12 cellular contexts compared by ENCODE assay signal in genomic region chr2:226661789-226662545, GRCh38.
DNase-seq lines count a peak whose midpoint lies in the region; ATAC-seq, FAIRE-seq and TF ChIP-seq lines count a peak whose summit lies in the region.
"Had no signal": no experiment of that assay in that cellular context is flagged by ENCODE, and none has a peak within 500 bp of the region (broad histone marks: within the 10 kb centered on the region; RNA-seq: fewer than 3 reads in every experiment).

No MANE protein-coding gene starts in this region.

- no peak overlapping the region for H3K4me3 ChIP-seq in A549
- no peak overlapping the region for H3K4me3 ChIP-seq in mesendoderm (ENCODE audit: low read length)
- H3K4me3 ChIP-seq: spleen had no signal

- H3K9me3 Mint-ChIP-seq in chondrocyte (ENCODE audit: low read depth): no peaks in the 10 kb centered on the region

- H3K9me3 ChIP-seq in A549: no peaks in the 10 kb centered on the region
- H3K9me3 ChIP-seq: spleen had no signal

- peaks cover 26% of the 10 kb centered on the region for H3K4me1 ChIP-seq in A549
- no peaks in the 10 kb centered on the region for H3K4me1 ChIP-seq in mesendoderm (ENCODE audit: control insufficient read depth, low read depth, low read length)
- H3K4me1 ChIP-seq: spleen had no signal

- no peak overlapping the region for H3K9ac ChIP-seq in mesendoderm (ENCODE audit: low read length)

- ATAC-seq in A549 (peak; percentile 91 to 94), HG03175 (IDR thresholded peaks at IDR 0.05; ENCODE audit: unreplicated experiment) (no peak)

- no peak overlapping the region for H3K23ac ChIP-seq in mesendoderm (ENCODE audit: low read length)

- H3K18ac ChIP-seq in mesendoderm (ENCODE audit: low read length): no peak overlapping the region

- TF ChIP-seq POLR2A in A549 (IDR thresholded peaks at IDR 0.05; ENCODE audit: low read length): no peak

- H3K27ac ChIP-seq in A549: peak overlapping the region; percentile 43 to 71
- no peak overlapping the region for H3K27ac ChIP-seq in mesendoderm (ENCODE audit: low read depth, low read length)
- H3K27ac ChIP-seq: C4-2B had no signal

- WGBS in A549 (ENCODE audit: missing lambda C conversion rate): 16% methylated on average over 11 of the region's 11 CpGs
- WGBS in mesendoderm (ENCODE audit: extremely low coverage, insufficient coverage, low lambda C conversion rate): no CpG with 5 or more reads among the region's 11 CpGs

- H2BK5ac ChIP-seq in mesendoderm (ENCODE audit: low read length): no peak overlapping the region

- no peaks in the 10 kb centered on the region for H3K79me2 ChIP-seq in mesendoderm (ENCODE audit: control insufficient read depth, insufficient read depth, low read length)

- CTCF ChIA-PET in A549 (lab: Yijun Ruan, JAX): no interaction called here

- H3K27me3 Mint-ChIP-seq in chondrocyte (ENCODE audit: low read depth): no peaks in the 10 kb centered on the region

- no peak overlapping the region for H2BK120ac ChIP-seq in mesendoderm (ENCODE audit: low read depth, low read length)

- H3K36me3 Mint-ChIP-seq in chondrocyte (ENCODE audit: low read depth): no peaks in the 10 kb centered on the region

- peak overlapping the region; percentile 87 for H3K27ac Mint-ChIP-seq in chondrocyte (ENCODE audit: unreplicated experiment)

- no peaks in the 10 kb centered on the region for H3K27me3 ChIP-seq in mesendoderm (ENCODE audit: insufficient read depth, low read length, poor library complexity)

- H4K8ac ChIP-seq in mesendoderm (ENCODE audit: low read depth, low read length): no peak overlapping the region

- H4K5ac ChIP-seq in mesendoderm (ENCODE audit: low read length): no peak overlapping the region

- H3K36me3 ChIP-seq in mesendoderm (ENCODE audit: control insufficient read depth, insufficient read depth, low read length): no peaks in the 10 kb centered on the region
- H3K36me3 ChIP-seq: spleen had no signal

- TF ChIP-seq CTCF in A549 (IDR thresholded peaks at IDR 0.05) (no peak), chondrocyte (IDR thresholded peaks at IDR 0.05) (no peak)

- TF ChIP-seq RAD21 in A549 (conservative IDR thresholded peaks at IDR 0.05 in 1 of 2, IDR thresholded peaks at IDR 0.05 in 1 of 2): peak in 1 of 2 experiments; percentile 37; a peak in 1 of 5 replicates
- peak; percentile 15; the same call in 1 of the 2 replicates for TF ChIP-seq RAD21 in Ishikawa (IDR thresholded peaks at IDR 0.05; ENCODE audit: low read depth)

- H3K4me1 Mint-ChIP-seq in chondrocyte (ENCODE audit: low read depth): peaks cover 50% of the 10 kb centered on the region

- H3K4me2 ChIP-seq in A549 (peak overlapping the region; percentile 46), mesendoderm (ENCODE audit: low read length) (no peak overlapping the region)

- FAIRE-seq in A549 (lab: Jason Lieb, UNC): no peak
- FAIRE-seq: frontal cortex had no signal

- no peak overlapping the region for H2BK15ac ChIP-seq in mesendoderm (replicated peaks; ENCODE audit: low read depth)

- H3K79me1 ChIP-seq in mesendoderm (ENCODE audit: low read length): no peaks in the 10 kb centered on the region

- DNase-seq in A549 (ENCODE audit: low read depth in 1 of 2, low spot score in 1 of 2) (peak; percentile 46 to 86), chondrocyte (ENCODE audit: low spot score) (no peak), mesendoderm (peak; percentile 46), NCI-H2107 (lab: John Stamatoyannopoulos, UW) (no peak)
- DNase-seq in NK-92 treated with Interleukin-12 subunit alpha and Interleukin-12 subunit beta, amount 100 ng/mL, for 24 hours (lab: John Stamatoyannopoulos, UW): no peak
- DNase-seq in activated effector memory CD4-positive, alpha-beta T cell treated with Interleukin-2 at 50 U/mL for 16 hours: no peak
- DNase-seq: activated CD8-positive, alpha-beta memory T cell treated with anti-CD3 and anti-CD28 coated beads, Interleukin-2, amount 50 U/mL, for 48 hours; spleen had no signal

- H3K56ac ChIP-seq in mesendoderm (ENCODE audit: low read length): no peak overlapping the region

- H3K4me3 Mint-ChIP-seq in chondrocyte (ENCODE audit: unreplicated experiment): no peak overlapping the region

- peak; percentile 20 to 48; a peak in 2 of 5 replicates for TF ChIP-seq EP300 in A549 (IDR thresholded peaks at IDR 0.05)
- TF ChIP-seq EP300 in Ishikawa (IDR thresholded peaks at IDR 0.05; ENCODE audit: borderline replicate concordance): peak; percentile 83; the same call in 1 of the 2 replicates

- no peak overlapping the region for H2AK5ac ChIP-seq in mesendoderm (ENCODE audit: low read length)

- H3K4ac ChIP-seq in mesendoderm (ENCODE audit: low read depth, low read length): no peak overlapping the region

- POLR2A ChIA-PET in A549 (lab: Yijun Ruan, JAX): no interaction called here

TF ChIP-seq in A549, 52 proteins besides CTCF, POLR2A, EP300 and RAD21 (continues in another document):
- TF ChIP-seq FOSB (CRISPR knock-in tag; IDR thresholded peaks at IDR 0.05) (no peak), EHF (CRISPR knock-in tag; IDR thresholded peaks at IDR 0.05) (no peak), MAZ (IDR thresholded peaks at IDR 0.05; ENCODE audit: borderline replicate concordance, low read depth, low read length) (no peak), FOSL2 (IDR thresholded peaks at IDR 0.05) (peak; percentile 62), FOSL2 (CRISPR knock-in tag; IDR thresholded peaks at IDR 0.05) (peak; percentile 91), USF2 (IDR thresholded peaks at IDR 0.05) (no peak), RCOR1 (IDR thresholded peaks at IDR 0.05; ENCODE audit: low read depth, low read length) (no peak), RARB (CRISPR knock-in tag; IDR thresholded peaks at IDR 0.05) (no peak), NR3C1 (IDR thresholded peaks at IDR 0.05) (no peak), MYC (IDR thresholded peaks at IDR 0.05; ENCODE audit: borderline replicate concordance, low read length) (no peak), MAX (IDR thresholded peaks at IDR 0.05) (peak; percentile 93), NFE2L2 (conservative IDR thresholded peaks at IDR 0.05; ENCODE audit: low read length) (no peak), ZC3H11A (IDR thresholded peaks at IDR 0.05) (no peak), GATA3 (IDR thresholded peaks at IDR 0.05; ENCODE audit: borderline replicate concordance) (peak; percentile 72; the same call in 1 of the 2 replicates), CBX8 (IDR thresholded peaks at IDR 0.05) (no peak), E2F6 (IDR thresholded peaks at IDR 0.05; ENCODE audit: borderline replicate concordance, low read depth) (peak; percentile 84; the same call in 1 of the 2 replicates)

TF ChIP-seq in Ishikawa, 13 proteins besides CTCF, POLR2A, EP300 and RAD21:
- TF ChIP-seq TCF12 (IDR thresholded peaks at IDR 0.05; ENCODE audit: low read depth) (peak; percentile 72), YY1 (IDR thresholded peaks at IDR 0.05; ENCODE audit: low read depth) (0 out of 2 replicates have a peak, but pooled peaks have one; percentile 9), FOXM1 (IDR thresholded peaks at IDR 0.05; ENCODE audit: borderline replicate concordance, low read depth) (no peak), CREB1 (IDR thresholded peaks at IDR 0.05; ENCODE audit: low read depth) (no peak), EGR1 (IDR thresholded peaks at IDR 0.05) (0 out of 2 replicates have a peak, but pooled peaks have one; percentile 12), TEAD4 (IDR thresholded peaks at IDR 0.05) (peak; percentile 92), ZBTB7A (IDR thresholded peaks at IDR 0.05; ENCODE audit: low read depth) (no peak), REST (IDR thresholded peaks at IDR 0.05; ENCODE audit: low read depth) (no peak), USF1 (IDR thresholded peaks at IDR 0.05) (no peak), NFIC (IDR thresholded peaks at IDR 0.05) (peak; percentile 62; the same call in 1 of the 2 replicates), CEBPB (IDR thresholded peaks at IDR 0.05) (0 out of 2 replicates have a peak, but pooled peaks have one; percentile 11), MAX (IDR thresholded peaks at IDR 0.05) (peak; percentile 90), TAF1 (IDR thresholded peaks at IDR 0.05; ENCODE audit: low read depth) (no peak)

Comparison
In these comparisons a context has a peak if more than half of its experiments do, and no peak if none do; other contexts are left out.
1. DNase-seq: peak in A549 (2 of 2) and mesendoderm (single experiment); none in chondrocyte (single experiment), NK-92 treated with Interleukin-12 subunit alpha and Interleukin-12 subunit beta, amount 100 ng/mL, for 24 hours (single experiment), activated effector memory CD4-positive, alpha-beta T cell treated with Interleukin-2 at 50 U/mL for 16 hours (single experiment) and NCI-H2107 (single experiment).